ENCODE assay signal across 1 cellular context in the genomic region with DNA sequence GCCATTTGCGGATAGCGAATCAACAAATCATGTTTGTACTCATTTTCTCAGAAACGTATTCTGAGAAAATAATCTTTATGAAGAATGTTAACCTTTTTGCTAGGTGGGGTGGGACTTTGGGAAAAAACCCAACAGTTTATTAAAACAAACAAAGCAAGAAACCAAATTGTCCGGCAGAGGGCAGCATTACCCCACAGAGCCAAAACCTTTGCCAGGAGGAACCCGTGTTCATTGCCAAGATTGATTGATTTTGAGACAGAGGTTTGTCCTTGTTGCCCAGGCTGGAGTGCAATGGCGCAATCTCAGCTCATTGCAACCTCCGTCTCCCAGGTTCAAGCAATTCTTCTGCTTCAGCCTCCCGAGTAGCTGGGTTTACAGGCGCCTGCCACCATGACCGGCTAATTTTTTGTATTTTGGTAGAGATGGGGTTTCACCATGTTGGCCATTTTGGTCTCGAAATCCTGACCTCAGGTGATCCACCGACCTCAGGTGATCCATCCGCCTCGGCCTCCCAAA.
TF ChIP-seq lines count a peak whose summit lies in the region.

No MANE protein-coding gene starts in this region.

TF ChIP-seq in HepG2, 621 proteins besides CTCF, POLR2A, EP300 and RAD21 (continued from another document and continues in another):
- TF ChIP-seq, protein P1, sequence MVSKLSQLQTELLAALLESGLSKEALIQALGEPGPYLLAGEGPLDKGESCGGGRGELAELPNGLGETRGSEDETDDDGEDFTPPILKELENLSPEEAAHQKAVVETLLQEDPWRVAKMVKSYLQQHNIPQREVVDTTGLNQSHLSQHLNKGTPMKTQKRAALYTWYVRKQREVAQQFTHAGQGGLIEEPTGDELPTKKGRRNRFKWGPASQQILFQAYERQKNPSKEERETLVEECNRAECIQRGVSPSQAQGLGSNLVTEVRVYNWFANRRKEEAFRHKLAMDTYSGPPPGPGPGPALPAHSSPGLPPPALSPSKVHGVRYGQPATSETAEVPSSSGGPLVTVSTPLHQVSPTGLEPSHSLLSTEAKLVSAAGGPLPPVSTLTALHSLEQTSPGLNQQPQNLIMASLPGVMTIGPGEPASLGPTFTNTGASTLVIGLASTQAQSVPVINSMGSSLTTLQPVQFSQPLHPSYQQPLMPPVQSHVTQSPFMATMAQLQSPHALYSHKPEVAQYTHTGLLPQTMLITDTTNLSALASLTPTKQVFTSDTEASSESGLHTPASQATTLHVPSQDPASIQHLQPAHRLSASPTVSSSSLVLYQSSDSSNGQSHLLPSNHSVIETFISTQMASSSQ (IDR thresholded peaks at IDR 0.05; ENCODE audit: low read depth): no peak
- TF ChIP-seq, protein P1 (CRISPR knock-in tag; IDR thresholded peaks at IDR 0.05; ENCODE audit: borderline replicate concordance): no peak
- TF ChIP-seq SMAD3 (CRISPR knock-in tag; IDR thresholded peaks at IDR 0.05): 0 out of 2 replicates have a peak, but pooled peaks have one; percentile 48
- TF ChIP-seq ISL2 (CRISPR knock-in tag; IDR thresholded peaks at IDR 0.05): peak; percentile 30; the same call in 1 of the 2 replicates
- TF ChIP-seq ZNF589 (CRISPR knock-in tag; conservative IDR thresholded peaks at IDR 0.05): no peak
- no peak for TF ChIP-seq MAFK (conservative IDR thresholded peaks at IDR 0.05 in 1 of 2, IDR thresholded peaks at IDR 0.05 in 1 of 2; ENCODE audit: low read length in 2 of 2)
- TF ChIP-seq WIZ (CRISPR knock-in tag; IDR thresholded peaks at IDR 0.05): 0 out of 2 replicates have a peak, but pooled peaks have one; percentile 47
- TF ChIP-seq AKNA (CRISPR knock-in tag; IDR thresholded peaks at IDR 0.05; ENCODE audit: borderline replicate concordance): no peak
- TF ChIP-seq, protein P2, sequence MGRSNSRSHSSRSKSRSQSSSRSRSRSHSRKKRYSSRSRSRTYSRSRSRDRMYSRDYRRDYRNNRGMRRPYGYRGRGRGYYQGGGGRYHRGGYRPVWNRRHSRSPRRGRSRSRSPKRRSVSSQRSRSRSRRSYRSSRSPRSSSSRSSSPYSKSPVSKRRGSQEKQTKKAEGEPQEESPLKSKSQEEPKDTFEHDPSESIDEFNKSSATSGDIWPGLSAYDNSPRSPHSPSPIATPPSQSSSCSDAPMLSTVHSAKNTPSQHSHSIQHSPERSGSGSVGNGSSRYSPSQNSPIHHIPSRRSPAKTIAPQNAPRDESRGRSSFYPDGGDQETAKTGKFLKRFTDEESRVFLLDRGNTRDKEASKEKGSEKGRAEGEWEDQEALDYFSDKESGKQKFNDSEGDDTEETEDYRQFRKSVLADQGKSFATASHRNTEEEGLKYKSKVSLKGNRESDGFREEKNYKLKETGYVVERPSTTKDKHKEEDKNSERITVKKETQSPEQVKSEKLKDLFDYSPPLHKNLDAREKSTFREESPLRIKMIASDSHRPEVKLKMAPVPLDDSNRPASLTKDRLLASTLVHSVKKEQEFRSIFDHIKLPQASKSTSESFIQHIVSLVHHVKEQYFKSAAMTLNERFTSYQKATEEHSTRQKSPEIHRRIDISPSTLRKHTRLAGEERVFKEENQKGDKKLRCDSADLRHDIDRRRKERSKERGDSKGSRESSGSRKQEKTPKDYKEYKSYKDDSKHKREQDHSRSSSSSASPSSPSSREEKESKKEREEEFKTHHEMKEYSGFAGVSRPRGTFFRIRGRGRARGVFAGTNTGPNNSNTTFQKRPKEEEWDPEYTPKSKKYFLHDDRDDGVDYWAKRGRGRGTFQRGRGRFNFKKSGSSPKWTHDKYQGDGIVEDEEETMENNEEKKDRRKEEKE (IDR thresholded peaks at IDR 0.05): no peak
- TF ChIP-seq KLF16 (CRISPR knock-in tag; IDR thresholded peaks at IDR 0.05): peak in 1 of 2 experiments; percentile 41; a peak in 1 of 4 replicates
- TF ChIP-seq RBAK (CRISPR knock-in tag; IDR thresholded peaks at IDR 0.05): no peak
- TF ChIP-seq, protein P3, sequence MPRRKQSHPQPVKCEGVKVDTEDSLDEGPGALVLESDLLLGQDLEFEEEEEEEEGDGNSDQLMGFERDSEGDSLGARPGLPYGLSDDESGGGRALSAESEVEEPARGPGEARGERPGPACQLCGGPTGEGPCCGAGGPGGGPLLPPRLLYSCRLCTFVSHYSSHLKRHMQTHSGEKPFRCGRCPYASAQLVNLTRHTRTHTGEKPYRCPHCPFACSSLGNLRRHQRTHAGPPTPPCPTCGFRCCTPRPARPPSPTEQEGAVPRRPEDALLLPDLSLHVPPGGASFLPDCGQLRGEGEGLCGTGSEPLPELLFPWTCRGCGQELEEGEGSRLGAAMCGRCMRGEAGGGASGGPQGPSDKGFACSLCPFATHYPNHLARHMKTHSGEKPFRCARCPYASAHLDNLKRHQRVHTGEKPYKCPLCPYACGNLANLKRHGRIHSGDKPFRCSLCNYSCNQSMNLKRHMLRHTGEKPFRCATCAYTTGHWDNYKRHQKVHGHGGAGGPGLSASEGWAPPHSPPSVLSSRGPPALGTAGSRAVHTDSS (CRISPR knock-in tag; conservative IDR thresholded peaks at IDR 0.05): no peak
- TF ChIP-seq KDM3A (CRISPR knock-in tag; IDR thresholded peaks at IDR 0.05; ENCODE audit: low read depth): peak; percentile 67; the same call in 1 of the 2 replicates
- peak; percentile 15; the same call in 1 of the 2 replicates for TF ChIP-seq PATZ1 (CRISPR knock-in tag; IDR thresholded peaks at IDR 0.05)
- no peak for TF ChIP-seq RBFOX2 (IDR thresholded peaks at IDR 0.05; ENCODE audit: low read depth, low read length)
- no peak for TF ChIP-seq ZNF143 (CRISPR knock-in tag; IDR thresholded peaks at IDR 0.05)
- peak; percentile 48; the same call in 1 of the 2 replicates for TF ChIP-seq ZBTB37 (CRISPR knock-in tag; IDR thresholded peaks at IDR 0.05)
- TF ChIP-seq, protein P4, sequence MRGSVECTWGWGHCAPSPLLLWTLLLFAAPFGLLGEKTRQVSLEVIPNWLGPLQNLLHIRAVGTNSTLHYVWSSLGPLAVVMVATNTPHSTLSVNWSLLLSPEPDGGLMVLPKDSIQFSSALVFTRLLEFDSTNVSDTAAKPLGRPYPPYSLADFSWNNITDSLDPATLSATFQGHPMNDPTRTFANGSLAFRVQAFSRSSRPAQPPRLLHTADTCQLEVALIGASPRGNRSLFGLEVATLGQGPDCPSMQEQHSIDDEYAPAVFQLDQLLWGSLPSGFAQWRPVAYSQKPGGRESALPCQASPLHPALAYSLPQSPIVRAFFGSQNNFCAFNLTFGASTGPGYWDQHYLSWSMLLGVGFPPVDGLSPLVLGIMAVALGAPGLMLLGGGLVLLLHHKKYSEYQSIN (CRISPR knock-in tag; IDR thresholded peaks at IDR 0.05; ENCODE audit: borderline replicate concordance): no peak
- no peak for TF ChIP-seq RORA (CRISPR knock-in tag; IDR thresholded peaks at IDR 0.05)
- no peak for TF ChIP-seq FOXA1 (IDR thresholded peaks at IDR 0.05)
- 0 out of 2 replicates have a peak, but pooled peaks have one; percentile 20 for TF ChIP-seq FOXA1 (CRISPR knock-in tag; IDR thresholded peaks at IDR 0.05)
- no peak for TF ChIP-seq PREB (CRISPR knock-in tag; IDR thresholded peaks at IDR 0.05)
- no peak for TF ChIP-seq POLR2G (IDR thresholded peaks at IDR 0.05; ENCODE audit: low read depth, low read length)
- TF ChIP-seq ZNF232 (CRISPR knock-in tag; IDR thresholded peaks at IDR 0.05; ENCODE audit: borderline replicate concordance): peak; percentile 27; the same call in 1 of the 2 replicates
- peak; percentile 67 for TF ChIP-seq SALL1 (CRISPR knock-in tag; IDR thresholded peaks at IDR 0.05)
- peak; percentile 45; the same call in 1 of the 2 replicates for TF ChIP-seq KAT8 (CRISPR knock-in tag; IDR thresholded peaks at IDR 0.05)
- TF ChIP-seq SUZ12 (IDR thresholded peaks at IDR 0.05; ENCODE audit: low read depth, low read length): no peak
- peak; percentile 49; the same call in 1 of the 2 replicates for TF ChIP-seq PHF21A (CRISPR knock-in tag; IDR thresholded peaks at IDR 0.05)
- no peak for TF ChIP-seq ZNF230 (CRISPR knock-in tag; IDR thresholded peaks at IDR 0.05)
- TF ChIP-seq ADNP (CRISPR knock-in tag; IDR thresholded peaks at IDR 0.05): 0 out of 2 replicates have a peak, but pooled peaks have one; percentile 10
- TF ChIP-seq, protein P5, sequence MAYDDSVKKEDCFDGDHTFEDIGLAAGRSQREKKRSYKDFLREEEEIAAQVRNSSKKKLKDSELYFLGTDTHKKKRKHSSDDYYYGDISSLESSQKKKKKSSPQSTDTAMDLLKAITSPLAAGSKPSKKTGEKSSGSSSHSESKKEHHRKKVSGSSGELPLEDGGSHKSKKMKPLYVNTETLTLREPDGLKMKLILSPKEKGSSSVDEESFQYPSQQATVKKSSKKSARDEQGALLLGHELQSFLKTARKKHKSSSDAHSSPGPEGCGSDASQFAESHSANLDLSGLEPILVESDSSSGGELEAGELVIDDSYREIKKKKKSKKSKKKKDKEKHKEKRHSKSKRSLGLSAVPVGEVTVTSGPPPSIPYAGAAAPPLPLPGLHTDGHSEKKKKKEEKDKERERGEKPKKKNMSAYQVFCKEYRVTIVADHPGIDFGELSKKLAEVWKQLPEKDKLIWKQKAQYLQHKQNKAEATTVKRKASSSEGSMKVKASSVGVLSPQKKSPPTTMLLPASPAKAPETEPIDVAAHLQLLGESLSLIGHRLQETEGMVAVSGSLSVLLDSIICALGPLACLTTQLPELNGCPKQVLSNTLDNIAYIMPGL (CRISPR knock-in tag; IDR thresholded peaks at IDR 0.05; ENCODE audit: borderline replicate concordance in 1 of 2, low read depth in 1 of 2): peak; percentile 60 to 69; a peak in 3 of 4 replicates
- no peak for TF ChIP-seq RBM22 (optimal IDR thresholded peaks at IDR 0.05; ENCODE audit: low read length)
